Comparison of ENCODE assay signal across 30 cellular contexts in the genomic region with DNA sequence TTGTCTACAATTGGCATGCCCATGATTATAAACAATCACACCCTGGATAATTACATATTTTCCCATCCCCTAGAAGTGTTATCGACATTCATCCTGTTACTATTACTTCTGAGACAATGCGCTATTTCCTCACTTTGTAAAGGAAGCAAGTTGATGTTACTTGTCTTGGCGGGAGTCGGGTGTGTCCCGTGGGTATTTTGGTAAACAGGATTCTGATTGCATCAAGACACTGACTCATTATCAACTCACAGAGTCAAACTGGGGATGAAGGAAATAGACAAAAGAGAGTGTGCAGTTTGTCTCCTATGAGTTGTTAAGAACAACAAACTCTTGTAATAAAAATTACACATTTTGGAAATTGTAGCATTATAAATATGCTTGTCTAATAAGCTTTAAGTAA.
"Had no signal": no experiment of that assay in that cellular context is flagged by ENCODE, and none has a peak within 500 bp of the region (broad histone marks: within the 10 kb centered on the region; RNA-seq: fewer than 3 reads in every experiment).

No MANE protein-coding gene starts in this region.

- H3K36me3 Mint-ChIP-seq: naive thymus-derived CD4-positive, alpha-beta T cell; stimulated activated naive B cell treated with anti-CD40 and anti-IgM and Interleukin-4, amounts not matched to agents 10 μg/mL and 1 μg/mL and 100 μg/mL, for 72 hours had no signal

- H3K27me3 ChIP-seq: heart right ventricle, left lung, ovary, suprapubic skin, transverse colon, upper lobe of right lung, uterus had no signal

- FAIRE-seq: endometrium, islet of Langerhans, small intestine had no signal

- ATAC-seq: esophagus mucosa; heart right ventricle; left cardiac atrium; left lung; naive thymus-derived CD4-positive, alpha-beta T cell; psoas muscle; right cardiac atrium; stimulated activated naive B cell treated with anti-CD40 and anti-IgM and Interleukin-4, amounts not matched to agents 10 μg/mL and 1 μg/mL and 100 μg/mL, for 72 hours; upper lobe of right lung had no signal

- H3K4me3 Mint-ChIP-seq: naive thymus-derived CD4-positive, alpha-beta T cell; nephron progenitor cell; stimulated activated naive B cell treated with anti-CD40 and anti-IgM and Interleukin-4, amounts not matched to agents 10 μg/mL and 1 μg/mL and 100 μg/mL, for 72 hours; stimulated activated naive CD8-positive, alpha-beta T cell treated with anti-CD3 and anti-CD28 coated beads, Interleukin-15, Interleukin-2, amounts not matched to agents 100 ng/mL and 50 ng/mL, for 24 hours had no signal

- H3K36me3 ChIP-seq: heart right ventricle, left lung, ovary, suprapubic skin, transverse colon, upper lobe of right lung, uterus had no signal

- H3K27ac ChIP-seq: coronary artery, heart right ventricle, left lung, ovary, psoas muscle, suprapubic skin, transverse colon, upper lobe of right lung, uterus had no signal

- H3K27ac Mint-ChIP-seq: naive thymus-derived CD4-positive, alpha-beta T cell; nephron progenitor cell; stimulated activated naive B cell treated with anti-CD40 and anti-IgM and Interleukin-4, amounts not matched to agents 10 μg/mL and 1 μg/mL and 100 μg/mL, for 72 hours; stimulated activated naive CD8-positive, alpha-beta T cell treated with anti-CD3 and anti-CD28 coated beads, Interleukin-15, Interleukin-2, amounts not matched to agents 100 ng/mL and 50 ng/mL, for 24 hours had no signal

- H3K4me1 Mint-ChIP-seq: naive thymus-derived CD4-positive, alpha-beta T cell; nephron progenitor cell; stimulated activated naive B cell treated with anti-CD40 and anti-IgM and Interleukin-4, amounts not matched to agents 10 μg/mL and 1 μg/mL and 100 μg/mL, for 72 hours had no signal

- H3K4me1 ChIP-seq: heart right ventricle, left lung, psoas muscle, upper lobe of right lung, uterus had no signal

- DNase-seq: dermis blood vessel endothelial cell; effector memory CD4-positive, alpha-beta T cell; foreskin melanocyte; glutamatergic neuron; heart right ventricle; hippocampal formation; left cardiac atrium; left lung; mesendoderm; midbrain; naive thymus-derived CD4-positive, alpha-beta T cell; nephron progenitor cell; nucleus accumbens; ovary; posterior cingulate gyrus; psoas muscle; right cardiac atrium; small intestine; stimulated activated CD4-positive, alpha-beta T cell treated with anti-CD3 and anti-CD28 coated beads, Interleukin-15, amount 100 ng/mL, for 24 hours; stimulated activated CD4-positive, alpha-beta T cell treated with anti-CD3 and anti-CD28 coated beads, Interleukin-2, amount 100 ng/mL, for 48 hours; stimulated activated naive B cell treated with anti-CD40 and anti-IgM and Interleukin-4, amounts not matched to agents 10 μg/mL and 1 μg/mL and 100 μg/mL, for 72 hours; transverse colon; upper lobe of right lung; uterus had no signal

- H3K4me3 ChIP-seq: coronary artery, heart right ventricle, left lung, ovary, psoas muscle, suprapubic skin, transverse colon, upper lobe of right lung, uterus had no signal

- H3K9me3 ChIP-seq: left lung, ovary, psoas muscle, suprapubic skin, upper lobe of right lung, uterus had no signal
